ENCODE assay signal across 8 cellular contexts in the genomic region with DNA sequence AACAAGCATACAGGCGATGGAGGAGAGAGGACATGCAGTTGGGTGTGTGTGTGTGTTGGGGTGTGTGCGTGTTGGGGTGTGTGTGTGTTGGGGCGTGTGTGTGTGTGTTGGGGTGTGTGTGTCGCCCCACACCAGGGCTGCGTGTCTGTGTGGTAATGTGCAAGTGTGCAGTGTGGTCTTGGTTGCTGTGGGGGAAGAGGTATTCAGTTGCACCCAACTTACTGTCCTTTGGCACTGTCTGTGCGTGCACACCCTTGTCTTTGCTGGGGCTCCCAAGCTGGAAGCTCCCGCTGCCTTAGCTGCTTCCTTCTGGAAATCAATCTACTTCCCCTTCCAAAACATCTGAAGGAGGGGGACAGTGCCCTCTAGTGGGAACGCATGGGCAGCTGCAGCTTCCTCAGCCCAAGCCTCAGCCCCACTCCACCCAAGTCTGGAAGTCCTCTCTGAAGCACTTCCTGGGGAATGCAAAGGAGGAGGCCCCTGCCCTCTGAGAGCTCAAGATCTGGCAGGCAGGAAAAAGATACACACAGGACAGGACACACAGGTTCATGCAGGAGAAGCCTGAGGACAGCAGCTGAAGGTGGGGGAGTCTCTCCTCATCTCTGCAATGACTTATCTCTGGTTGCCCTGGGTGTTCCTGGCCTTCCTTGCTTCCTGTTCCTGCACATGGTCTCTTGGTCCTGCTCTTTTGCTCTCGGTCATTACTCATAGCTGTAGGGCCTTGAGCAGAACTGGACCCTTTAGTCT. TPM values are rescaled to one million over a fixed set of nuclear protein-coding genes. Genes with fewer than 3 reads are reported as not detected.
DNase-seq lines count a peak whose midpoint lies in the region; ATAC-seq and TF ChIP-seq lines count a peak whose summit lies in the region.

No MANE protein-coding gene starts in this region.

- no peaks in the 10 kb centered on the region for H3K9me3 Mint-ChIP-seq in activated CD8-positive, alpha-beta T cell treated with anti-CD3 and anti-CD28 coated beads for 36 hours
- no peaks in the 10 kb centered on the region for H3K9me3 Mint-ChIP-seq in stimulated activated effector memory CD8-positive, alpha-beta T cell treated with anti-CD3 and anti-CD28 coated beads, Interleukin-12 subunit alpha, Interleukin-12 subunit beta, amount 100 ng/mL, for 72 hours

- no peaks in the 10 kb centered on the region for H3K27me3 Mint-ChIP-seq in activated CD8-positive, alpha-beta T cell treated with anti-CD3 and anti-CD28 coated beads for 36 hours

- POLR2A ChIA-PET in activated CD8-positive, alpha-beta T cell treated with anti-CD3 and anti-CD28 coated beads for 36 hours (lab: Charles Lee): interaction anchor here (0.6 to 1.7 kb wide), 3 partner anchors 36 to 112 kb away, joined by 3 to 4 read pairs (median 3); a partner anchor contains a TSS

- intact Hi-C loops in activated CD8-positive, alpha-beta T cell treated with anti-CD3 and anti-CD28 coated beads for 36 hours (cut with micrococcal nuclease): loop anchor here (1.0 to 5.0 kb wide), 2 partner anchors 31 to 103 kb away; no protein-coding TSS in a partner anchor

- H3K27ac ChIP-seq in C4-2B: no peak overlapping the region

- ATAC-seq in HG02588 (IDR thresholded peaks at IDR 0.05; ENCODE audit: unreplicated experiment): peak; percentile 51
- peak; percentile 54 for ATAC-seq in activated CD8-positive, alpha-beta T cell treated with anti-CD3 and anti-CD28 coated beads for 36 hours
- ATAC-seq in stimulated activated effector memory CD8-positive, alpha-beta T cell treated with anti-CD3 and anti-CD28 coated beads, Interleukin-12 subunit alpha, Interleukin-12 subunit beta, amount 100 ng/mL, for 72 hours: peak; percentile 46
- ATAC-seq in GM21423 (IDR thresholded peaks at IDR 0.05; ENCODE audit: unreplicated experiment): no peak

- no peak overlapping the region for H3K4me3 Mint-ChIP-seq in activated CD8-positive, alpha-beta T cell treated with anti-CD3 and anti-CD28 coated beads for 36 hours
- no peak overlapping the region for H3K4me3 Mint-ChIP-seq in stimulated activated effector memory CD8-positive, alpha-beta T cell treated with anti-CD3 and anti-CD28 coated beads, Interleukin-12 subunit alpha, Interleukin-12 subunit beta, amount 100 ng/mL, for 72 hours

- H3K4me1 Mint-ChIP-seq in activated CD8-positive, alpha-beta T cell treated with anti-CD3 and anti-CD28 coated beads for 36 hours (ENCODE audit: low read depth): peaks cover 4% of the 10 kb centered on the region
- H3K4me1 Mint-ChIP-seq in stimulated activated effector memory CD8-positive, alpha-beta T cell treated with anti-CD3 and anti-CD28 coated beads, Interleukin-12 subunit alpha, Interleukin-12 subunit beta, amount 100 ng/mL, for 72 hours: peaks cover 15% of the 10 kb centered on the region

- peaks cover 2% of the 10 kb centered on the region for H3K36me3 Mint-ChIP-seq in activated CD8-positive, alpha-beta T cell treated with anti-CD3 and anti-CD28 coated beads for 36 hours (ENCODE audit: low read depth)
- no peaks in the 10 kb centered on the region for H3K36me3 Mint-ChIP-seq in stimulated activated effector memory CD8-positive, alpha-beta T cell treated with anti-CD3 and anti-CD28 coated beads, Interleukin-12 subunit alpha, Interleukin-12 subunit beta, amount 100 ng/mL, for 72 hours

- H3K27ac Mint-ChIP-seq in activated CD8-positive, alpha-beta T cell treated with anti-CD3 and anti-CD28 coated beads for 36 hours: no peak overlapping the region
- no peak overlapping the region for H3K27ac Mint-ChIP-seq in stimulated activated effector memory CD8-positive, alpha-beta T cell treated with anti-CD3 and anti-CD28 coated beads, Interleukin-12 subunit alpha, Interleukin-12 subunit beta, amount 100 ng/mL, for 72 hours

- DNase-seq in NCI-H82 treated with DMSO at 0.1 percent for 48 hours (lab: John Stamatoyannopoulos, UW; ENCODE audit: unreplicated experiment) (peak; percentile 48), epidermal melanocyte (ENCODE audit: insufficient read length, low spot score) (peak; percentile 64), myocyte (ENCODE audit: low read depth) (peak; percentile 86)
- peak; percentile 73 for DNase-seq in activated CD8-positive, alpha-beta T cell treated with anti-CD3 and anti-CD28 coated beads for 36 hours
- DNase-seq in stimulated activated effector memory CD8-positive, alpha-beta T cell treated with anti-CD3 and anti-CD28 coated beads, Interleukin-12 subunit alpha, Interleukin-12 subunit beta, amount 100 ng/mL, for 72 hours (ENCODE audit: low spot score in 2 of 2): peak; percentile 57 to 81

- CTCF ChIA-PET in activated CD8-positive, alpha-beta T cell treated with anti-CD3 and anti-CD28 coated beads for 36 hours (lab: Charles Lee): interaction anchor here (0.6 to 22.9 kb wide), 47 partner anchors 8 to 355 kb away, joined by 3 to 299 read pairs (median 4); a partner anchor contains a TSS

- peak; percentile 97 for TF ChIP-seq CTCF in C4-2B (conservative IDR thresholded peaks at IDR 0.05)
- TF ChIP-seq CTCF in activated CD8-positive, alpha-beta T cell treated with anti-CD3 and anti-CD28 coated beads for 36 hours (IDR thresholded peaks at IDR 0.05): peak; percentile 86

RNA-seq across cellular contexts. Expression of a gene that starts 13.1 kb away (rescaled TPM):
- 10 to 100 TPM; 14.3 to 17.3 TPM for total RNA-seq in activated CD8-positive, alpha-beta T cell treated with anti-CD3 and anti-CD28 coated beads for 36 hours
- 4.5 and 8.2 TPM in 2 replicates for total RNA-seq in myocyte
- 6.2 TPM for polyA plus RNA-seq in myocyte (2012)

RNA-seq across cellular contexts. Expression of a gene that starts 14.7 kb away (rescaled TPM):
- 10 to 100 TPM; 47.3 to 55.1 TPM for total RNA-seq in activated CD8-positive, alpha-beta T cell treated with anti-CD3 and anti-CD28 coated beads for 36 hours
- total RNA-seq in myocyte: 32.0 and 36.0 TPM in 2 replicates
- polyA plus RNA-seq in myocyte (2012): 32.8 TPM

RNA-seq across cellular contexts. Expression of a gene that starts 33.3 kb away (rescaled TPM):
- total RNA-seq in activated CD8-positive, alpha-beta T cell treated with anti-CD3 and anti-CD28 coated beads for 36 hours: under 1 TPM; 0.16 to 0.20 TPM
- total RNA-seq in myocyte: 39.9 and 54.1 TPM in 2 replicates
- 4.8 TPM for polyA plus RNA-seq in myocyte (2012)

RNA-seq across cellular contexts. Expression of a gene that starts 41.5 kb away (rescaled TPM):
- total RNA-seq in activated CD8-positive, alpha-beta T cell treated with anti-CD3 and anti-CD28 coated beads for 36 hours: 10 to 100 TPM; 43.1 to 51.0 TPM
- total RNA-seq in myocyte: 34.4 and 40.8 TPM in 2 replicates
- 114 TPM for polyA plus RNA-seq in myocyte (2012)

RNA-seq across cellular contexts. Expression of a gene that starts 45.2 kb away (rescaled TPM):
- total RNA-seq in activated CD8-positive, alpha-beta T cell treated with anti-CD3 and anti-CD28 coated beads for 36 hours: 100 to 1,000 TPM; 113 to 117 TPM
- 9.6 and 12.8 TPM in 2 replicates for total RNA-seq in myocyte
- polyA plus RNA-seq in myocyte (2012): 8.9 TPM

Comparison
In these comparisons a context has a peak if more than half of its experiments do, and no peak if none do; other contexts are left out.
1. RNA of a gene that starts 33.3 kb away (total RNA-seq): 39.9 to 54.1 TPM in myocyte; 0.16 to 0.20 TPM in activated CD8-positive, alpha-beta T cell treated with anti-CD3 and anti-CD28 coated beads for 36 hours; every median in the first group is over 10 times any median in the second.
2. Peak in every context shown above with its lines, with median percentiles within 50 percentile points of each other: DNase-seq.